In genomic region chrX:18377802-18378201, GRCh38 we compare ENCODE assay signal across 8 cellular contexts. TPM values are rescaled to one million over a fixed set of nuclear protein-coding genes. Genes with fewer than 3 reads are reported as not detected.
DNase-seq lines count a peak whose midpoint lies in the region; ATAC-seq, FAIRE-seq and TF ChIP-seq lines count a peak whose summit lies in the region.

No MANE protein-coding gene starts in this region.

- FAIRE-seq in GM12891 (lab: Jason Lieb, UNC) (peak; percentile 56), urothelium cell line (lab: Jason Lieb, UNC) (no peak)

- H3K27ac ChIP-seq in right lobe of liver: no peak overlapping the region

- TF ChIP-seq POLR2A in GM12891 (IDR thresholded peaks at IDR 0.05; ENCODE audit: low read depth, low read length) (no peak), right lobe of liver (IDR thresholded peaks at IDR 0.05) (no peak)

- peak; percentile 18 for DNase-seq in AG10803 (ENCODE audit: low read depth)
- DNase-seq in GM12891 (ENCODE audit: insufficient read length, low spot score): no peak
- peak; percentile 43 for DNase-seq in NCI-H460 (ENCODE audit: extremely low read depth, low read depth)
- DNase-seq in activated naive CD8-positive, alpha-beta T cell treated with anti-CD3 and anti-CD28 coated beads, Interleukin-2, amount 50 U/mL, for 24 hours: peak; percentile 19
- DNase-seq in right lobe of liver: no peak
- DNase-seq in urothelium cell line (ENCODE audit: low spot score): no peak
- no peak for DNase-seq in hepatic stellate cell (ENCODE audit: low spot score)

- 19% methylated on average over 6 of the region's 6 CpGs for WGBS in right lobe of liver (ENCODE audit: insufficient coverage, low coverage, low lambda C conversion rate, missing lambda C conversion rate)

- H3K4me1 Mint-ChIP-seq in activated naive CD8-positive, alpha-beta T cell treated with anti-CD3 and anti-CD28 coated beads, Interleukin-2, amount 50 U/mL, for 24 hours: peaks cover 1% of the 10 kb centered on the region

- no peaks in the 10 kb centered on the region for H3K9me3 ChIP-seq in right lobe of liver

- no peaks in the 10 kb centered on the region for H3K27me3 Mint-ChIP-seq in activated naive CD8-positive, alpha-beta T cell treated with anti-CD3 and anti-CD28 coated beads, Interleukin-2, amount 50 U/mL, for 24 hours

- H3K9me3 Mint-ChIP-seq in activated naive CD8-positive, alpha-beta T cell treated with anti-CD3 and anti-CD28 coated beads, Interleukin-2, amount 50 U/mL, for 24 hours: no peaks in the 10 kb centered on the region

- H3K4me3 Mint-ChIP-seq in activated naive CD8-positive, alpha-beta T cell treated with anti-CD3 and anti-CD28 coated beads, Interleukin-2, amount 50 U/mL, for 24 hours: no peak overlapping the region

- H3K4me3 ChIP-seq in AG10803 (ENCODE audit: low read length) (no peak overlapping the region), right lobe of liver (no peak overlapping the region)

- peak; percentile 52 for ATAC-seq in activated naive CD8-positive, alpha-beta T cell treated with anti-CD3 and anti-CD28 coated beads, Interleukin-2, amount 50 U/mL, for 24 hours
- peak; percentile 69 to 75 (median 70) for ATAC-seq in right lobe of liver
- no peak for ATAC-seq in GM19324 (IDR thresholded peaks at IDR 0.05; ENCODE audit: low FRiP score, unreplicated experiment)

- TF ChIP-seq CTCF in AG10803 (conservative IDR thresholded peaks at IDR 0.05; ENCODE audit: low read length) (peak; percentile 58), right lobe of liver (IDR thresholded peaks at IDR 0.05) (peak; percentile 28 to 59 (median 46))

- no peaks in the 10 kb centered on the region for H3K4me1 ChIP-seq in right lobe of liver

- H3K36me3 ChIP-seq in right lobe of liver: no peaks in the 10 kb centered on the region

- H3K27ac Mint-ChIP-seq in activated naive CD8-positive, alpha-beta T cell treated with anti-CD3 and anti-CD28 coated beads, Interleukin-2, amount 50 U/mL, for 24 hours: no peak overlapping the region

- H3K36me3 Mint-ChIP-seq in activated naive CD8-positive, alpha-beta T cell treated with anti-CD3 and anti-CD28 coated beads, Interleukin-2, amount 50 U/mL, for 24 hours (ENCODE audit: low read depth): no peaks in the 10 kb centered on the region

- intact Hi-C loops in right lobe of liver (cut with DNase I): no loop called here

- H3K27me3 ChIP-seq in right lobe of liver: no peaks in the 10 kb centered on the region

TF ChIP-seq in GM12891, 5 proteins besides CTCF, POLR2A, EP300 and RAD21:
- TF ChIP-seq SPI1 (IDR thresholded peaks at IDR 0.05; ENCODE audit: low read depth, low read length) (no peak), PAX5 (IDR thresholded peaks at IDR 0.05; ENCODE audit: insufficient read depth, low read length, severe bottlenecking) (no peak), POU2F2 (IDR thresholded peaks at IDR 0.05; ENCODE audit: low read depth, low read length) (no peak)

RNA-seq across cellular contexts. Expression of gene SCML2, which starts 23.3 kb away (rescaled TPM):
- 0.06 TPM for polyA plus RNA-seq in GM12891 (2012; ENCODE audit: low read depth, missing spikeins)
- total RNA-seq in NCI-H460 (2014; rRNA removed; shearing (Covaris generic)): 12.9 and 16.8 TPM in 2 replicates
- 24.2 and 30.5 TPM in 2 replicates for polyA plus RNA-seq in NCI-H460 (2014; cell fraction: nucleus; rRNA removed)
- total RNA-seq in right lobe of liver: 1 to 10 TPM in 2 of 6 experiments, under 1 TPM in 4; 0.48 to 1.3 (median 0.82) TPM

RNA-seq across cellular contexts. Expression of gene CDKL5, which starts 47.6 kb away (rescaled TPM):
- 3.2 TPM for polyA plus RNA-seq in GM12891 (2012; ENCODE audit: low read depth, missing spikeins)
- 4.6 and 6.3 TPM in 2 replicates for total RNA-seq in NCI-H460 (2014; rRNA removed; shearing (Covaris generic))
- 0.73 and 1.3 TPM in 2 replicates for polyA plus RNA-seq in NCI-H460 (2014; cell fraction: nucleus; rRNA removed)
- total RNA-seq in right lobe of liver: 1 to 10 TPM; 1.7 to 3.1 (median 2.4) TPM

Comparison
In these comparisons a context has a peak if more than half of its experiments do, and no peak if none do; other contexts are left out.
1. DNase-seq: peak in AG10803 (single experiment), NCI-H460 (single experiment) and activated naive CD8-positive, alpha-beta T cell treated with anti-CD3 and anti-CD28 coated beads, Interleukin-2, amount 50 U/mL, for 24 hours (single experiment); none in GM12891 (single experiment), right lobe of liver (0 of 3), urothelium cell line (single experiment) and hepatic stellate cell (single experiment).